8 cellular contexts compared by ENCODE assay signal in genomic region chr16:67428146-67428731, GRCh38. TPM values are rescaled to one million over a fixed set of nuclear protein-coding genes. Genes with fewer than 3 reads are reported as not detected.
DNase-seq lines count a peak whose midpoint lies in the region; ATAC-seq and TF ChIP-seq lines count a peak whose summit lies in the region.

No MANE protein-coding gene starts in this region.

- peak; percentile 58 to 63 for ATAC-seq in activated CD4-positive, CD25-positive, alpha-beta regulatory T cell treated with anti-CD3 and anti-CD28 coated beads, Interleukin-2, amount 50 U/mL, for 24 hours
- peak; percentile 46 for ATAC-seq in central memory CD8-positive, alpha-beta T cell (replicated peaks; ENCODE audit: extremely low read depth, poor library complexity, severe bottlenecking)
- ATAC-seq in left lung (peak; percentile 77), GM19324 (IDR thresholded peaks at IDR 0.05; ENCODE audit: low FRiP score, unreplicated experiment) (no peak)

- peak; percentile 87 for TF ChIP-seq CTCF in GM13977 (IDR thresholded peaks at IDR 0.05; ENCODE audit: extremely low read depth, insufficient read depth, missing control alignments)
- peak; percentile 77 to 79 for TF ChIP-seq CTCF in left lung (IDR thresholded peaks at IDR 0.05)

- in situ Hi-C loops in ACHN (cut with HindIII; ENCODE audit: low pct_ligation_motif_present, low pct_unique_long_range_greater_than_20kb, low sequenced_read_pairs) (no loop called here), GM13977 (cut with MboI; ENCODE audit: low pct_unique_long_range_greater_than_20kb, low sequenced_read_pairs, unreplicated experiment) (no loop called here)

- H3K27me3 ChIP-seq in left lung = peaks cover 13 to 58% of the 10 kb centered on the region in 2 donors

- no peaks in the 10 kb centered on the region for H3K9me3 ChIP-seq in left lung

- H3K4me1 ChIP-seq in left lung = peaks cover 21 to 37% of the 10 kb centered on the region in 2 donors

- peaks cover 66% of the 10 kb centered on the region for H3K27me3 Mint-ChIP-seq in central memory CD8-positive, alpha-beta T cell

- no peaks in the 10 kb centered on the region for H3K9me3 Mint-ChIP-seq in central memory CD8-positive, alpha-beta T cell

- peaks cover 5% of the 10 kb centered on the region for H3K4me1 Mint-ChIP-seq in central memory CD8-positive, alpha-beta T cell

- H3K27ac ChIP-seq in left lung = no peak overlapping the region

- no peaks in the 10 kb centered on the region for H3K36me3 ChIP-seq in left lung

- intact Hi-C loops in left lung (cut with DNase I) = loop anchor here in 1 of 2 donors (5.0 kb wide), 1 partner anchor 39 kb away; no protein-coding TSS in a partner anchor

- peaks cover 2% of the 10 kb centered on the region for H3K36me3 Mint-ChIP-seq in central memory CD8-positive, alpha-beta T cell (ENCODE audit: insufficient read depth)

- H3K4me3 Mint-ChIP-seq in central memory CD8-positive, alpha-beta T cell = no peak overlapping the region

- DNase-seq in ACHN (peak; percentile 80), GM13977 (ENCODE audit: low spot score) (peak; percentile 85), NCI-H2171 (lab: John Stamatoyannopoulos, UW) (peak; percentile 38), left lung (peak; percentile 65 to 85)
- peak; percentile 23 to 40 for DNase-seq in central memory CD8-positive, alpha-beta T cell (ENCODE audit: low spot score in 2 of 2)
- DNase-seq in stimulated activated CD4-positive, alpha-beta T cell treated with anti-CD3 and anti-CD28 coated beads, TNF-alpha, amount 100 ng/mL, for 4 hours (ENCODE audit: low read depth in 3 of 3) = peak in 2 of 3 experiments; percentile 21 to 37

- no peak overlapping the region for H3K27ac Mint-ChIP-seq in central memory CD8-positive, alpha-beta T cell (ENCODE audit: low read depth)

- H3K4me3 ChIP-seq in left lung = no peak overlapping the region

RNA-seq across cellular contexts. Expression of gene HSD11B2, which starts 2.7 kb away (rescaled TPM):
- 1 to 10 TPM; 2.5 to 3.9 TPM for total RNA-seq in left lung

RNA-seq across cellular contexts. Expression of gene ZDHHC1, which starts 12.0 kb away (rescaled TPM):
- total RNA-seq in left lung = 10 to 100 TPM; 14.4 to 14.7 TPM

RNA-seq across cellular contexts. Expression of gene TPPP3, which starts 34.9 kb away (rescaled TPM):
- total RNA-seq in left lung = 10 to 100 TPM; 79.2 to 91.3 TPM

RNA-seq across cellular contexts. Expression of gene ATP6V0D1, which starts 52.7 kb away (rescaled TPM):
- total RNA-seq in left lung = 100 to 1,000 TPM; 142 to 185 TPM

RNA-seq across cellular contexts. Expression of gene AGRP, which starts 55.1 kb away (rescaled TPM):
- total RNA-seq in left lung = 1 to 10 TPM; 1.5 to 1.9 TPM

Comparison
In these comparisons a context has a peak if more than half of its experiments do, and no peak if none do; other contexts are left out.
1. DNase-seq: peak in every context shown above with its lines; median percentile 85 in GM13977; 80 in ACHN; 75 in left lung; 38 in NCI-H2171; 32 in central memory CD8-positive, alpha-beta T cell; 29 in stimulated activated CD4-positive, alpha-beta T cell treated with anti-CD3 and anti-CD28 coated beads, TNF-alpha, amount 100 ng/mL, for 4 hours.